8 cellular contexts compared by ENCODE assay signal in genomic region chr5:78295035-78295961, GRCh38. TPM values are rescaled to one million over a fixed set of nuclear protein-coding genes. Genes with fewer than 3 reads are reported as not detected.
DNase-seq lines count a peak whose midpoint lies in the region; ATAC-seq and TF ChIP-seq lines count a peak whose summit lies in the region.

No MANE protein-coding gene starts in this region.

- H3K27ac ChIP-seq in suprapubic skin = peak overlapping the region; percentile 89

- H2AFZ ChIP-seq in neuron (ENCODE audit: low read depth, low read length) = peak overlapping the region; percentile 99

- H3K27me3 ChIP-seq in neuron (ENCODE audit: insufficient read depth, low read length) (no peaks in the 10 kb centered on the region), suprapubic skin (no peaks in the 10 kb centered on the region)

- in situ Hi-C loops in G401 (cut with HindIII; ENCODE audit: low sequenced_read_pairs) = no loop called here

- CTCF ChIA-PET in HEK293T (lab: Yijun Ruan, JAX) = interaction anchor here (0.7 to 2.1 kb wide), 7 partner anchors 9 to 811 kb away, joined by 3 to 8 read pairs (median 3); partner anchors contain the start of gene SCAMP1

- H3K36me3 ChIP-seq in neuron (ENCODE audit: insufficient read depth, low read length) (peaks cover 5% of the 10 kb centered on the region), suprapubic skin (no peaks in the 10 kb centered on the region)

- TF ChIP-seq EP300 in suprapubic skin (IDR thresholded peaks at IDR 0.05) = no peak

- peaks cover 10% of the 10 kb centered on the region for H3K4me1 ChIP-seq in neuron (ENCODE audit: insufficient read depth, low read length)
- H3K4me1 ChIP-seq in suprapubic skin = peaks cover 30% of the 10 kb centered on the region

- TF ChIP-seq CTCF in suprapubic skin (IDR thresholded peaks at IDR 0.05) = no peak

- peak; percentile 36 for ATAC-seq in esophagus mucosa
- ATAC-seq in GM21786 (IDR thresholded peaks at IDR 0.05; ENCODE audit: unreplicated experiment) = no peak

- POLR2A ChIA-PET in HEK293T (lab: Yijun Ruan, JAX) = interaction anchor here (0.9 to 2.9 kb wide), 8 partner anchors 9 to 223 kb away, joined by 3 to 36 read pairs (median 4); partner anchors contain the start of gene SCAMP1

- H3K9me3 ChIP-seq in neuron (ENCODE audit: low read length) = no peaks in the 10 kb centered on the region
- no peaks in the 10 kb centered on the region for H3K9me3 ChIP-seq in suprapubic skin

- no peak for TF ChIP-seq POLR2A in suprapubic skin (IDR thresholded peaks at IDR 0.05)

- H3K4me3 ChIP-seq in neuron (ENCODE audit: low read length) (peak overlapping the region; percentile 80), suprapubic skin (peak overlapping the region; percentile 82)

- DNase-seq in G401 (ENCODE audit: low spot score) (peak; percentile 38), HEK293T (ENCODE audit: extremely low spot score) (peak; percentile 36), NCI-H526 treated with DMSO at 0.1 percent for 48 hours (lab: John Stamatoyannopoulos, UW) (peak; percentile 9), activated T-cell treated with anti-CD3 and anti-CD28 coated beads for 48 hours (ENCODE audit: low read depth) (peak; percentile 24), suprapubic skin (ENCODE audit: low spot score in 2 of 2) (peak; percentile 69 to 80)

- 2% methylated on average over 46 of the region's 46 CpGs for WGBS in suprapubic skin

TF ChIP-seq in HEK293T, 16 proteins besides CTCF, POLR2A, EP300 and RAD21:
- TF ChIP-seq ARNT (IDR thresholded peaks at IDR 0.05) (no peak), PKNOX1 (IDR thresholded peaks at IDR 0.05) (no peak), HDGF (IDR thresholded peaks at IDR 0.05; ENCODE audit: borderline replicate concordance) (no peak), SUZ12 (IDR thresholded peaks at IDR 0.05) (no peak), FOXK2 (IDR thresholded peaks at IDR 0.05) (no peak)
TF ChIP-seq in HEK293T: peak in this region for 0.

RNA-seq across cellular contexts. Expression of gene AP3B1, which starts 0.8 kb away (rescaled TPM):
- total RNA-seq in G401 (2014; rRNA removed; shearing (Covaris generic)) = 50.4 and 128 TPM in 2 replicates
- total RNA-seq in esophagus mucosa = 31.5 TPM
- 10 to 100 TPM; 32.2 to 44.0 (median 33.1) TPM for total RNA-seq in suprapubic skin

Comparison
In these comparisons a context has a peak if more than half of its experiments do, and no peak if none do; other contexts are left out.
1. DNase-seq: peak in every context shown above with its lines; median percentile 74 in suprapubic skin; 38 in G401; 36 in HEK293T; 24 in activated T-cell treated with anti-CD3 and anti-CD28 coated beads for 48 hours; 9 in NCI-H526 treated with DMSO at 0.1 percent for 48 hours.